3 cellular contexts compared by ENCODE assay signal in genomic region chr17:58605470-58605869, GRCh38.
TF ChIP-seq lines count a peak whose summit lies in the region.

No MANE protein-coding gene starts in this region.

TF ChIP-seq in A549, 52 proteins besides CTCF, POLR2A, EP300 and RAD21:
- TF ChIP-seq ZFP36 (IDR thresholded peaks at IDR 0.05; ENCODE audit: borderline replicate concordance, partially characterized antibody) (peak; percentile 34), NFE2L2 (conservative IDR thresholded peaks at IDR 0.05; ENCODE audit: low read length) (no peak)

TF ChIP-seq in GM23338, 12 proteins besides CTCF, POLR2A, EP300 and RAD21:
- TF ChIP-seq JUNB (IDR thresholded peaks at IDR 0.05; ENCODE audit: unreplicated experiment) (no peak), ETS1 (IDR thresholded peaks at IDR 0.05) (no peak), NANOG (IDR thresholded peaks at IDR 0.05; ENCODE audit: borderline replicate concordance) (no peak), ZNF114 (CRISPR knock-in tag; IDR thresholded peaks at IDR 0.05) (no peak), ZNF331 (CRISPR knock-in tag; IDR thresholded peaks at IDR 0.05; ENCODE audit: low read depth) (no peak)

TF ChIP-seq in GM12878, 131 proteins besides CTCF, POLR2A, EP300 and RAD21:
- TF ChIP-seq RUNX3 (IDR thresholded peaks at IDR 0.05; ENCODE audit: low read length) (0 out of 2 replicates have a peak, but pooled peaks have one; percentile 31), SMARCA5 (IDR thresholded peaks at IDR 0.05) (0 out of 2 replicates have a peak, but pooled peaks have one; percentile 51), JUNB (IDR thresholded peaks at IDR 0.05) (peak; percentile 24; the same call in 1 of the 2 replicates), EED (IDR thresholded peaks at IDR 0.05; ENCODE audit: low read depth) (0 out of 2 replicates have a peak, but pooled peaks have one; percentile 21), SPI1 (IDR thresholded peaks at IDR 0.05; ENCODE audit: borderline replicate concordance, insufficient read depth, low read depth, low read length) (peak; percentile 63; the same call in 1 of the 2 replicates), IRF4 (IDR thresholded peaks at IDR 0.05; ENCODE audit: low read depth, low read length) (peak; percentile 43; the same call in 1 of the 2 replicates), SUZ12 (IDR thresholded peaks at IDR 0.05; ENCODE audit: unreplicated experiment) (no peak), CREB1 (IDR thresholded peaks at IDR 0.05; ENCODE audit: low read depth) (no peak)
